Comparison of ENCODE assay signal across 12 cellular contexts in the genomic region with DNA sequence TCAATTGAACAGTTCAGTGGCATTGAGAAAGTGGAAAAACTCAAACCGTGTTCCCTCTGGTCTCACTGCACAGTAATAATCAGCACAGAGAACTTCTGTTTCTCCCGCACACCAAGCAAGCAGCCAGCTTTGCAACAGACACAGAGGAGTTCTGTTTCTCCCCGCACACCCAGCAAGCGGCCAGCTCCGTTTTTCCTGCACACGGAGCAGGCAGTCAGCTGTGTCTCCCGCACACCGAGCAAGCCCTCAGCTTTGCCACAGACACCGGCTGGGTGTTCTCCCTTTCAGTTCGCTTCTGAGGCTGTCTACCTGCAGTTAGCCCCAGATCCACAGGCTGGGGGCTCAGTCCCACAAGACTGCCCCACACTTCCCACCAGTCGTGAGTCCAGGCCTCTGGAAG. TPM values are rescaled to one million over a fixed set of nuclear protein-coding genes. Genes with fewer than 3 reads are reported as not detected.
DNase-seq lines count a peak whose midpoint lies in the region; ATAC-seq and TF ChIP-seq lines count a peak whose summit lies in the region.
"Had no signal": no experiment of that assay in that cellular context is flagged by ENCODE, and none has a peak within 500 bp of the region (broad histone marks: within the 10 kb centered on the region; RNA-seq: fewer than 3 reads in every experiment).

No MANE protein-coding gene starts in this region.

- H3K4me3 Mint-ChIP-seq in activated T-cell treated with anti-CD3 and anti-CD28 coated beads, Interleukin-2, amount 50 U/mL, for 4 hours = peak overlapping the region; percentile 42
- H3K4me3 Mint-ChIP-seq in naive B cell = peak overlapping the region in 4 of 8 donors; percentile 45 to 78 (median 65)

- in situ Hi-C loops in GM13977 (cut with MboI; ENCODE audit: low pct_unique_long_range_greater_than_20kb, low sequenced_read_pairs, unreplicated experiment) (no loop called here), gastrocnemius medialis (cut with MboI; ENCODE audit: low sequenced_read_pairs in 4 of 4) (loop anchor here in 1 of 4 donors (25.0 kb wide), 1 partner anchor 175 kb away; the partner anchor contains the start of genes LMNTD2 and RASSF7)

- H3K36me3 Mint-ChIP-seq in activated T-cell treated with anti-CD3 and anti-CD28 coated beads, Interleukin-2, amount 50 U/mL, for 4 hours (ENCODE audit: insufficient read depth) = no peaks in the 10 kb centered on the region
- no peaks in the 10 kb centered on the region for H3K36me3 Mint-ChIP-seq in naive B cell

- H3K4me3 ChIP-seq in HL-60 (replicated peaks; ENCODE audit: insufficient read depth, low read length) (no peak overlapping the region), gastrocnemius medialis (no peak overlapping the region)
- H3K4me3 ChIP-seq: GM23248 had no signal

- intact Hi-C loops in gastrocnemius medialis (cut with DNase I; ENCODE audit: low total_unique reads) = no loop called here

- peak overlapping the region; percentile 55 for H3K27ac ChIP-seq in HL-60 (replicated peaks)
- H3K27ac ChIP-seq in gastrocnemius medialis = no peak overlapping the region
- H3K27ac ChIP-seq: GM23248 had no signal

- ATAC-seq in activated T-cell treated with anti-CD3 and anti-CD28 coated beads, Interleukin-2, amount 50 U/mL, for 4 hours = peak; percentile 28 to 37
- ATAC-seq in naive B cell (ENCODE audit: low read depth in 2 of 2) (peak; percentile 30 to 41), GM21786 (IDR thresholded peaks at IDR 0.05; ENCODE audit: unreplicated experiment) (no peak), gastrocnemius medialis (no peak)

- TF ChIP-seq POLR2A in gastrocnemius medialis (IDR thresholded peaks at IDR 0.05) = no peak

- peaks cover 13% of the 10 kb centered on the region for H3K4me1 Mint-ChIP-seq in activated T-cell treated with anti-CD3 and anti-CD28 coated beads, Interleukin-2, amount 50 U/mL, for 4 hours (ENCODE audit: low read depth)
- peaks cover 11 to 16% (median 13%) of the 10 kb centered on the region in 3 donors for H3K4me1 Mint-ChIP-seq in naive B cell

- peak overlapping the region in 2 of 6 donors; percentile 49 to 79 for H3K27ac Mint-ChIP-seq in naive B cell

- no peaks in the 10 kb centered on the region for H3K27me3 Mint-ChIP-seq in activated T-cell treated with anti-CD3 and anti-CD28 coated beads, Interleukin-2, amount 50 U/mL, for 4 hours (ENCODE audit: low read depth)
- H3K27me3 Mint-ChIP-seq in naive B cell = peaks cover 0 to 32% (median 13%) of the 10 kb centered on the region in 3 donors

- H3K9me3 Mint-ChIP-seq in activated T-cell treated with anti-CD3 and anti-CD28 coated beads, Interleukin-2, amount 50 U/mL, for 4 hours = no peaks in the 10 kb centered on the region
- no peaks in the 10 kb centered on the region for H3K9me3 Mint-ChIP-seq in naive B cell

- DNase-seq in HL-60 (ENCODE audit: low read depth in 1 of 2, low spot score in 1 of 2) = peak in 1 of 2 experiments; percentile 59
- DNase-seq in activated T-cell treated with anti-CD3 and anti-CD28 coated beads, Interleukin-2, amount 50 U/mL, for 4 hours = no peak
- DNase-seq in naive B cell = no peak
- no peak for DNase-seq in GM13977 (ENCODE audit: low spot score)
- no peak for DNase-seq in gastrocnemius medialis
- DNase-seq: dermis blood vessel endothelial cell; GM23248; Karpas-422; NCI-H345; stimulated activated CD4-positive, alpha-beta T cell treated with anti-CD3 and anti-CD28 coated beads, Interleukin-1b, Interleukin-23, amount 100 ng/mL, for 48 hours; SW 1271 had no signal

- no peaks in the 10 kb centered on the region for H3K36me3 ChIP-seq in gastrocnemius medialis

- H3K9me3 ChIP-seq in gastrocnemius medialis = no peaks in the 10 kb centered on the region

- TF ChIP-seq CTCF in HL-60 (IDR thresholded peaks at IDR 0.05; ENCODE audit: insufficient read depth, low read length) (no peak), GM13977 (IDR thresholded peaks at IDR 0.05; ENCODE audit: extremely low read depth, insufficient read depth, missing control alignments) (no peak), gastrocnemius medialis (IDR thresholded peaks at IDR 0.05 in 4 of 5, conservative IDR thresholded peaks at IDR 0.05 in 1 of 5) (no peak)

- no peaks in the 10 kb centered on the region for H3K27me3 ChIP-seq in HL-60 (ENCODE audit: insufficient read depth, poor library complexity, severe bottlenecking)
- H3K27me3 ChIP-seq in gastrocnemius medialis = peaks cover 0 to 9% (median 0%) of the 10 kb centered on the region in 3 donors

- no peaks in the 10 kb centered on the region for H3K4me1 ChIP-seq in gastrocnemius medialis

RNA-seq across cellular contexts. Expression of gene TALDO1, which starts 9.9 kb away (rescaled TPM):
- total RNA-seq in activated T-cell treated with anti-CD3 and anti-CD28 coated beads, Interleukin-2, amount 50 U/mL, for 4 hours = 100 to 1,000 TPM; 281 to 316 (median 313) TPM
- polyA plus RNA-seq in naive B cell (ENCODE audit: low read depth in 6 of 6) = 100 to 1,000 TPM; 156 to 201 (median 164) TPM
- total RNA-seq in gastrocnemius medialis = 100 to 1,000 TPM in 3 of 4 donors, 10 to 100 TPM in 1; 98.6 to 167 (median 153) TPM

RNA-seq across cellular contexts. Expression of gene EPS8L2, which starts 31.3 kb away (rescaled TPM):
- total RNA-seq in activated T-cell treated with anti-CD3 and anti-CD28 coated beads, Interleukin-2, amount 50 U/mL, for 4 hours = 10 to 100 TPM in 1 of 3 donors, 1 to 10 TPM in 2; 5.2 to 13.0 (median 7.0) TPM
- polyA plus RNA-seq in naive B cell (ENCODE audit: low read depth in 6 of 6) = 1 to 10 TPM; 1.3 to 7.6 (median 3.3) TPM
- total RNA-seq in gastrocnemius medialis = 1 to 10 TPM in 3 of 4 donors, under 1 TPM in 1; 0.42 to 3.3 (median 1.8) TPM

RNA-seq across cellular contexts. Expression of gene GATD1, which starts 39.9 kb away (rescaled TPM):
- total RNA-seq in activated T-cell treated with anti-CD3 and anti-CD28 coated beads, Interleukin-2, amount 50 U/mL, for 4 hours = 10 to 100 TPM; 48.3 to 49.8 (median 49.7) TPM
- polyA plus RNA-seq in naive B cell (ENCODE audit: low read depth in 6 of 6) = 10 to 100 TPM in 1 of 6 donors, 1 to 10 TPM in 4, not detected in 1; 4.5 to 14.1 (median 7.0) TPM
- total RNA-seq in gastrocnemius medialis = 10 to 100 TPM in 2 of 4 donors, 1 to 10 TPM in 2; 3.5 to 10.6 (median 9.4) TPM

RNA-seq across cellular contexts. Expression of gene TMEM80, which starts 41.8 kb away (rescaled TPM):
- 1 to 10 TPM; 6.8 to 7.5 (median 7.0) TPM for total RNA-seq in activated T-cell treated with anti-CD3 and anti-CD28 coated beads, Interleukin-2, amount 50 U/mL, for 4 hours
- 10 to 100 TPM; 31.5 to 41.0 (median 36.6) TPM for polyA plus RNA-seq in naive B cell (ENCODE audit: low read depth in 6 of 6)
- 10 to 100 TPM in 3 of 4 donors, 1 to 10 TPM in 1; 3.2 to 22.3 (median 14.3) TPM for total RNA-seq in gastrocnemius medialis

RNA-seq across cellular contexts. Expression of gene DEAF1, which starts 42.3 kb away (rescaled TPM):
- total RNA-seq in activated T-cell treated with anti-CD3 and anti-CD28 coated beads, Interleukin-2, amount 50 U/mL, for 4 hours = 10 to 100 TPM; 53.1 to 59.6 (median 54.5) TPM
- polyA plus RNA-seq in naive B cell (ENCODE audit: low read depth in 6 of 6) = 10 to 100 TPM; 16.7 to 39.8 (median 24.7) TPM
- 10 to 100 TPM; 14.8 to 42.4 (median 25.2) TPM for total RNA-seq in gastrocnemius medialis

Comparison
In these comparisons a context has a peak if more than half of its experiments do, and no peak if none do; other contexts are left out.
1. ATAC-seq: peak in activated T-cell treated with anti-CD3 and anti-CD28 coated beads, Interleukin-2, amount 50 U/mL, for 4 hours (2 of 2) and naive B cell (2 of 2); none in GM21786 (single experiment) and gastrocnemius medialis (0 of 2).
2. RNA of gene GATD1, which starts 39.9 kb away (total RNA-seq): 48.3 to 49.8 TPM in activated T-cell treated with anti-CD3 and anti-CD28 coated beads, Interleukin-2, amount 50 U/mL, for 4 hours; 3.5 to 10.6 TPM in gastrocnemius medialis; every median in the first group is over 4 times any median in the second.